19 cellular contexts compared by ENCODE assay signal in genomic region chr2:33810046-33810835, GRCh38.
DNase-seq lines count a peak whose midpoint lies in the region; ATAC-seq and TF ChIP-seq lines count a peak whose summit lies in the region.
"Had no signal": no experiment of that assay in that cellular context is flagged by ENCODE, and none has a peak within 500 bp of the region (broad histone marks: within the 10 kb centered on the region; RNA-seq: fewer than 3 reads in every experiment).

No MANE protein-coding gene starts in this region.

- in situ Hi-C loops in SK-MEL-5 (cut with HindIII; ENCODE audit: low pct_unique_long_range_greater_than_20kb, low sequenced_read_pairs) (no loop called here), HAP-1 (cut with MboI; ENCODE audit: low sequenced_read_pairs) (no loop called here)

- H3K9me3 ChIP-seq in effector memory CD4-positive, alpha-beta T cell (ENCODE audit: control insufficient read depth, low read length), result no peaks in the 10 kb centered on the region
- H3K9me3 ChIP-seq in HAP-1, result no peaks in the 10 kb centered on the region
- H3K9me3 ChIP-seq: right lobe of liver, thyroid gland had no signal

- no peak overlapping the region for H3K27ac ChIP-seq in effector memory CD4-positive, alpha-beta T cell (ENCODE audit: insufficient read depth, low read length, poor library complexity, severe bottlenecking)
- H3K27ac ChIP-seq: neural progenitor cell, right lobe of liver, thyroid gland had no signal

- no peaks in the 10 kb centered on the region for H3K27me3 ChIP-seq in effector memory CD4-positive, alpha-beta T cell (replicated peaks; ENCODE audit: control insufficient read depth, insufficient read depth, low read length, poor library complexity, severe bottlenecking)
- H3K27me3 ChIP-seq in HAP-1 (ENCODE audit: low read depth), result no peaks in the 10 kb centered on the region
- H3K27me3 ChIP-seq: neural progenitor cell, right lobe of liver, thyroid gland had no signal

- no peaks in the 10 kb centered on the region for H3K36me3 ChIP-seq in effector memory CD4-positive, alpha-beta T cell (ENCODE audit: control insufficient read depth, insufficient read depth, low read length)
- H3K36me3 ChIP-seq in HAP-1 (replicated peaks), result no peaks in the 10 kb centered on the region
- H3K36me3 ChIP-seq: neural progenitor cell, right lobe of liver, thyroid gland had no signal

- H3K4me3 ChIP-seq in fibroblast of mammary gland (ENCODE audit: control insufficient read depth, low read depth, low read length) (no peak overlapping the region), HAP-1 (no peak overlapping the region)
- no peak overlapping the region for H3K4me3 ChIP-seq in effector memory CD4-positive, alpha-beta T cell (ENCODE audit: insufficient read depth, low read depth, low read length, poor library complexity, severe bottlenecking)
- H3K4me3 ChIP-seq: neural progenitor cell, right lobe of liver, thyroid gland had no signal

- H3K4me1 ChIP-seq in effector memory CD4-positive, alpha-beta T cell (ENCODE audit: control insufficient read depth, insufficient read depth, low read length, poor library complexity, severe bottlenecking), result no peaks in the 10 kb centered on the region
- H3K4me1 ChIP-seq in HAP-1, result no peaks in the 10 kb centered on the region
- H3K4me1 ChIP-seq: right lobe of liver, thyroid gland had no signal

- no peak for ATAC-seq in GM19035 (IDR thresholded peaks at IDR 0.05; ENCODE audit: unreplicated experiment)
- ATAC-seq: right lobe of liver had no signal

- DNase-seq in GOT3 (lab: John Stamatoyannopoulos, UW), result peak; percentile 17
- DNase-seq in SK-MEL-5 (ENCODE audit: low read depth, low spot score), result peak; percentile 60
- peak; percentile 72 for DNase-seq in fibroblast of mammary gland (ENCODE audit: low read depth)
- peak; percentile 85 for DNase-seq in stromal cell of bone marrow (ENCODE audit: low read depth)
- no peak for DNase-seq in NCI-H2081 (lab: John Stamatoyannopoulos, UW)
- no peak for DNase-seq in effector memory CD4-positive, alpha-beta T cell
- no peak for DNase-seq in HAP-1 (ENCODE audit: low spot score in 2 of 2)
- DNase-seq: activated CD4-positive, alpha-beta T cell treated with anti-CD3 and anti-CD28 coated beads, Interleukin-2, amount 10 ng/mL, durations not matched to agents 24 days and 14 days; activated naive CD4-positive, alpha-beta T cell treated with anti-CD3 and anti-CD28 coated beads, Interleukin-2, amount 10 ng/mL, durations not matched to agents 7 days and 5 days; CD4-positive, CD25-positive, alpha-beta regulatory T cell; DND-41; NCI-H1105; right lobe of liver; SHP77; stimulated activated CD4-positive, alpha-beta T cell treated with anti-CD3 and anti-CD28 coated beads, Interleukin-2, amount 100 ng/mL, for 24 hours; stimulated activated CD8-positive, alpha-beta memory T cell treated with anti-CD3 and anti-CD28 coated beads, Interleukin-4, amount 100 ng/mL, for 48 hours; thyroid gland had no signal

- TF ChIP-seq CTCF in fibroblast of mammary gland (conservative IDR thresholded peaks at IDR 0.05; ENCODE audit: control insufficient read depth, insufficient read depth, low read depth, low read length), result no peak

Comparison
In these comparisons a context has a peak if more than half of its experiments do, and no peak if none do; other contexts are left out.
1. DNase-seq: peak in GOT3 (single experiment), SK-MEL-5 (single experiment), fibroblast of mammary gland (single experiment) and stromal cell of bone marrow (single experiment); none in NCI-H2081 (0 of 2), effector memory CD4-positive, alpha-beta T cell (0 of 3) and HAP-1 (0 of 2).